Comparison of ENCODE assay signal across 1 cellular context in the genomic region with DNA sequence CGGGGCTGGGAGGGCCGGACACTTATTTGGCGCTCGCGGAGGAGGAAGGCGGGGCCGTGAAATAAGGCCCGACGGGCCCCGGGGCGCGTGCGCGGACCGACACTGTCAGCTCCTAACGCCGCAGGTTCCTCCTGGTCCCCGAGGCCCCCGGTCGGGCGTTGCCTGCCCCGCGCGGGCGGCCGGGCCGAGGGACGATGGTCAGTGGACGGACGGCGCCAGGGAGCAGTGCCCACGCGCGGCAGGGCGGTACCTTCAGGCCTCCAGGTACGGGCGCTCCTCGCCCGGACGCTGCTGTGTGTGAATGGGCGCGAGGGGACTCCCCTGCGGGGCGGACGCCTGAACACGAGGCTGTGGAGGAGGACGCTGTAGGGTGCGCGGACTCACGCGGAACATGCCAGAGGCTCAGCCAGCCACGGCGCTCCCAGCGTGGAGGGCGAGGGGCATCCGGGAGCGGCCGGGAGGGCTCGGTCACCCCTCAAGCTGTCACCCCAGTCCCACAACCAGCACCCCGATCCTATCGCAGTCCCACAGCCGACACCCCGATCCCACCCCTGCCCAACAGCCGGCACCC.
A peak's percentile ranks its signal among the peaks of the same experiment; 100 is the strongest.
TF ChIP-seq lines count a peak whose summit lies in the region.

No MANE protein-coding gene starts in this region.

TF ChIP-seq in HepG2, 621 proteins besides CTCF, POLR2A, EP300 and RAD21 (continued from another document and continues in another):
- TF ChIP-seq, protein P1, sequence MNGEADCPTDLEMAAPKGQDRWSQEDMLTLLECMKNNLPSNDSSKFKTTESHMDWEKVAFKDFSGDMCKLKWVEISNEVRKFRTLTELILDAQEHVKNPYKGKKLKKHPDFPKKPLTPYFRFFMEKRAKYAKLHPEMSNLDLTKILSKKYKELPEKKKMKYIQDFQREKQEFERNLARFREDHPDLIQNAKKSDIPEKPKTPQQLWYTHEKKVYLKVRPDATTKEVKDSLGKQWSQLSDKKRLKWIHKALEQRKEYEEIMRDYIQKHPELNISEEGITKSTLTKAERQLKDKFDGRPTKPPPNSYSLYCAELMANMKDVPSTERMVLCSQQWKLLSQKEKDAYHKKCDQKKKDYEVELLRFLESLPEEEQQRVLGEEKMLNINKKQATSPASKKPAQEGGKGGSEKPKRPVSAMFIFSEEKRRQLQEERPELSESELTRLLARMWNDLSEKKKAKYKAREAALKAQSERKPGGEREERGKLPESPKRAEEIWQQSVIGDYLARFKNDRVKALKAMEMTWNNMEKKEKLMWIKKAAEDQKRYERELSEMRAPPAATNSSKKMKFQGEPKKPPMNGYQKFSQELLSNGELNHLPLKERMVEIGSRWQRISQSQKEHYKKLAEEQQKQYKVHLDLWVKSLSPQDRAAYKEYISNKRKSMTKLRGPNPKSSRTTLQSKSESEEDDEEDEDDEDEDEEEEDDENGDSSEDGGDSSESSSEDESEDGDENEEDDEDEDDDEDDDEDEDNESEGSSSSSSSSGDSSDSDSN (CRISPR knock-in tag; IDR thresholded peaks at IDR 0.05), result peak; percentile 93
- TF ChIP-seq ZNF34 (CRISPR knock-in tag; IDR thresholded peaks at IDR 0.05; ENCODE audit: borderline replicate concordance), result 0 out of 2 replicates have a peak, but pooled peaks have one; percentile 83
- TF ChIP-seq ZKSCAN8 (CRISPR knock-in tag; IDR thresholded peaks at IDR 0.05; ENCODE audit: borderline replicate concordance), result peak; percentile 79
- peak; percentile 62; the same call in 1 of the 2 replicates for TF ChIP-seq SIX1 (CRISPR knock-in tag; IDR thresholded peaks at IDR 0.05; ENCODE audit: borderline replicate concordance)
- TF ChIP-seq TGIF2 (CRISPR knock-in tag; IDR thresholded peaks at IDR 0.05), result peak; percentile 85
- TF ChIP-seq, protein P2, sequence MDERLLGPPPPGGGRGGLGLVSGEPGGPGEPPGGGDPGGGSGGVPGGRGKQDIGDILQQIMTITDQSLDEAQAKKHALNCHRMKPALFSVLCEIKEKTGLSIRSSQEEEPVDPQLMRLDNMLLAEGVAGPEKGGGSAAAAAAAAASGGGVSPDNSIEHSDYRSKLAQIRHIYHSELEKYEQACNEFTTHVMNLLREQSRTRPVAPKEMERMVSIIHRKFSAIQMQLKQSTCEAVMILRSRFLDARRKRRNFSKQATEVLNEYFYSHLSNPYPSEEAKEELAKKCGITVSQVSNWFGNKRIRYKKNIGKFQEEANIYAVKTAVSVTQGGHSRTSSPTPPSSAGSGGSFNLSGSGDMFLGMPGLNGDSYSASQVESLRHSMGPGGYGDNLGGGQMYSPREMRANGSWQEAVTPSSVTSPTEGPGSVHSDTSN (CRISPR knock-in tag; IDR thresholded peaks at IDR 0.05), result no peak
- TF ChIP-seq ZBTB44 (CRISPR knock-in tag; IDR thresholded peaks at IDR 0.05), result peak; percentile 89
- TF ChIP-seq ZBTB38 (CRISPR knock-in tag; IDR thresholded peaks at IDR 0.05), result peak; percentile 95
- no peak for TF ChIP-seq ZNF615 (CRISPR knock-in tag; IDR thresholded peaks at IDR 0.05; ENCODE audit: borderline replicate concordance)
- TF ChIP-seq, protein P3, sequence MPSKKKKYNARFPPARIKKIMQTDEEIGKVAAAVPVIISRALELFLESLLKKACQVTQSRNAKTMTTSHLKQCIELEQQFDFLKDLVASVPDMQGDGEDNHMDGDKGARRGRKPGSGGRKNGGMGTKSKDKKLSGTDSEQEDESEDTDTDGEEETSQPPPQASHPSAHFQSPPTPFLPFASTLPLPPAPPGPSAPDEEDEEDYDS (CRISPR knock-in tag; IDR thresholded peaks at IDR 0.05), result peak; percentile 76
- TF ChIP-seq, protein P4, sequence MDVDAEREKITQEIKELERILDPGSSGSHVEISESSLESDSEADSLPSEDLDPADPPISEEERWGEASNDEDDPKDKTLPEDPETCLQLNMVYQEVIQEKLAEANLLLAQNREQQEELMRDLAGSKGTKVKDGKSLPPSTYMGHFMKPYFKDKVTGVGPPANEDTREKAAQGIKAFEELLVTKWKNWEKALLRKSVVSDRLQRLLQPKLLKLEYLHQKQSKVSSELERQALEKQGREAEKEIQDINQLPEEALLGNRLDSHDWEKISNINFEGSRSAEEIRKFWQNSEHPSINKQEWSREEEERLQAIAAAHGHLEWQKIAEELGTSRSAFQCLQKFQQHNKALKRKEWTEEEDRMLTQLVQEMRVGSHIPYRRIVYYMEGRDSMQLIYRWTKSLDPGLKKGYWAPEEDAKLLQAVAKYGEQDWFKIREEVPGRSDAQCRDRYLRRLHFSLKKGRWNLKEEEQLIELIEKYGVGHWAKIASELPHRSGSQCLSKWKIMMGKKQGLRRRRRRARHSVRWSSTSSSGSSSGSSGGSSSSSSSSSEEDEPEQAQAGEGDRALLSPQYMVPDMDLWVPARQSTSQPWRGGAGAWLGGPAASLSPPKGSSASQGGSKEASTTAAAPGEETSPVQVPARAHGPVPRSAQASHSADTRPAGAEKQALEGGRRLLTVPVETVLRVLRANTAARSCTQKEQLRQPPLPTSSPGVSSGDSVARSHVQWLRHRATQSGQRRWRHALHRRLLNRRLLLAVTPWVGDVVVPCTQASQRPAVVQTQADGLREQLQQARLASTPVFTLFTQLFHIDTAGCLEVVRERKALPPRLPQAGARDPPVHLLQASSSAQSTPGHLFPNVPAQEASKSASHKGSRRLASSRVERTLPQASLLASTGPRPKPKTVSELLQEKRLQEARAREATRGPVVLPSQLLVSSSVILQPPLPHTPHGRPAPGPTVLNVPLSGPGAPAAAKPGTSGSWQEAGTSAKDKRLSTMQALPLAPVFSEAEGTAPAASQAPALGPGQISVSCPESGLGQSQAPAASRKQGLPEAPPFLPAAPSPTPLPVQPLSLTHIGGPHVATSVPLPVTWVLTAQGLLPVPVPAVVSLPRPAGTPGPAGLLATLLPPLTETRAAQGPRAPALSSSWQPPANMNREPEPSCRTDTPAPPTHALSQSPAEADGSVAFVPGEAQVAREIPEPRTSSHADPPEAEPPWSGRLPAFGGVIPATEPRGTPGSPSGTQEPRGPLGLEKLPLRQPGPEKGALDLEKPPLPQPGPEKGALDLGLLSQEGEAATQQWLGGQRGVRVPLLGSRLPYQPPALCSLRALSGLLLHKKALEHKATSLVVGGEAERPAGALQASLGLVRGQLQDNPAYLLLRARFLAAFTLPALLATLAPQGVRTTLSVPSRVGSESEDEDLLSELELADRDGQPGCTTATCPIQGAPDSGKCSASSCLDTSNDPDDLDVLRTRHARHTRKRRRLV (CRISPR knock-in tag; IDR thresholded peaks at IDR 0.05), result no peak
- TF ChIP-seq, protein P5, sequence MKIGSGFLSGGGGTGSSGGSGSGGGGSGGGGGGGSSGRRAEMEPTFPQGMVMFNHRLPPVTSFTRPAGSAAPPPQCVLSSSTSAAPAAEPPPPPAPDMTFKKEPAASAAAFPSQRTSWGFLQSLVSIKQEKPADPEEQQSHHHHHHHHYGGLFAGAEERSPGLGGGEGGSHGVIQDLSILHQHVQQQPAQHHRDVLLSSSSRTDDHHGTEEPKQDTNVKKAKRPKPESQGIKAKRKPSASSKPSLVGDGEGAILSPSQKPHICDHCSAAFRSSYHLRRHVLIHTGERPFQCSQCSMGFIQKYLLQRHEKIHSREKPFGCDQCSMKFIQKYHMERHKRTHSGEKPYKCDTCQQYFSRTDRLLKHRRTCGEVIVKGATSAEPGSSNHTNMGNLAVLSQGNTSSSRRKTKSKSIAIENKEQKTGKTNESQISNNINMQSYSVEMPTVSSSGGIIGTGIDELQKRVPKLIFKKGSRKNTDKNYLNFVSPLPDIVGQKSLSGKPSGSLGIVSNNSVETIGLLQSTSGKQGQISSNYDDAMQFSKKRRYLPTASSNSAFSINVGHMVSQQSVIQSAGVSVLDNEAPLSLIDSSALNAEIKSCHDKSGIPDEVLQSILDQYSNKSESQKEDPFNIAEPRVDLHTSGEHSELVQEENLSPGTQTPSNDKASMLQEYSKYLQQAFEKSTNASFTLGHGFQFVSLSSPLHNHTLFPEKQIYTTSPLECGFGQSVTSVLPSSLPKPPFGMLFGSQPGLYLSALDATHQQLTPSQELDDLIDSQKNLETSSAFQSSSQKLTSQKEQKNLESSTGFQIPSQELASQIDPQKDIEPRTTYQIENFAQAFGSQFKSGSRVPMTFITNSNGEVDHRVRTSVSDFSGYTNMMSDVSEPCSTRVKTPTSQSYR (CRISPR knock-in tag; IDR thresholded peaks at IDR 0.05; ENCODE audit: borderline replicate concordance), result no peak
- no peak; the same call in 1 of the 2 replicates for TF ChIP-seq ZNF224 (CRISPR knock-in tag; IDR thresholded peaks at IDR 0.05)
- peak; percentile 84 for TF ChIP-seq HNF1B (CRISPR knock-in tag; IDR thresholded peaks at IDR 0.05)
- peak; percentile 98 for TF ChIP-seq NFKB2 (CRISPR knock-in tag; IDR thresholded peaks at IDR 0.05; ENCODE audit: borderline replicate concordance)
- TF ChIP-seq WIZ (CRISPR knock-in tag; IDR thresholded peaks at IDR 0.05), result peak; percentile 88; the same call in 1 of the 2 replicates
- TF ChIP-seq, protein P6, sequence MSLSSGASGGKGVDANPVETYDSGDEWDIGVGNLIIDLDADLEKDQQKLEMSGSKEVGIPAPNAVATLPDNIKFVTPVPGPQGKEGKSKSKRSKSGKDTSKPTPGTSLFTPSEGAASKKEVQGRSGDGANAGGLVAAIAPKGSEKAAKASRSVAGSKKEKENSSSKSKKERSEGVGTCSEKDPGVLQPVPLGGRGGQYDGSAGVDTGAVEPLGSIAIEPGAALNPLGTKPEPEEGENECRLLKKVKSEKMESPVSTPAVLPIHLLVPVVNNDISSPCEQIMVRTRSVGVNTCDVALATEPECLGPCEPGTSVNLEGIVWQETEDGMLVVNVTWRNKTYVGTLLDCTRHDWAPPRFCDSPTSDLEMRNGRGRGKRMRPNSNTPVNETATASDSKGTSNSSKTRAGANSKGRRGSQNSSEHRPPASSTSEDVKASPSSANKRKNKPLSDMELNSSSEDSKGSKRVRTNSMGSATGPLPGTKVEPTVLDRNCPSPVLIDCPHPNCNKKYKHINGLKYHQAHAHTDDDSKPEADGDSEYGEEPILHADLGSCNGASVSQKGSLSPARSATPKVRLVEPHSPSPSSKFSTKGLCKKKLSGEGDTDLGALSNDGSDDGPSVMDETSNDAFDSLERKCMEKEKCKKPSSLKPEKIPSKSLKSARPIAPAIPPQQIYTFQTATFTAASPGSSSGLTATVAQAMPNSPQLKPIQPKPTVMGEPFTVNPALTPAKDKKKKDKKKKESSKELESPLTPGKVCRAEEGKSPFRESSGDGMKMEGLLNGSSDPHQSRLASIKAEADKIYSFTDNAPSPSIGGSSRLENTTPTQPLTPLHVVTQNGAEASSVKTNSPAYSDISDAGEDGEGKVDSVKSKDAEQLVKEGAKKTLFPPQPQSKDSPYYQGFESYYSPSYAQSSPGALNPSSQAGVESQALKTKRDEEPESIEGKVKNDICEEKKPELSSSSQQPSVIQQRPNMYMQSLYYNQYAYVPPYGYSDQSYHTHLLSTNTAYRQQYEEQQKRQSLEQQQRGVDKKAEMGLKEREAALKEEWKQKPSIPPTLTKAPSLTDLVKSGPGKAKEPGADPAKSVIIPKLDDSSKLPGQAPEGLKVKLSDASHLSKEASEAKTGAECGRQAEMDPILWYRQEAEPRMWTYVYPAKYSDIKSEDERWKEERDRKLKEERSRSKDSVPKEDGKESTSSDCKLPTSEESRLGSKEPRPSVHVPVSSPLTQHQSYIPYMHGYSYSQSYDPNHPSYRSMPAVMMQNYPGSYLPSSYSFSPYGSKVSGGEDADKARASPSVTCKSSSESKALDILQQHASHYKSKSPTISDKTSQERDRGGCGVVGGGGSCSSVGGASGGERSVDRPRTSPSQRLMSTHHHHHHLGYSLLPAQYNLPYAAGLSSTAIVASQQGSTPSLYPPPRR (CRISPR knock-in tag; IDR thresholded peaks at IDR 0.05; ENCODE audit: borderline replicate concordance), result peak; percentile 82
- TF ChIP-seq ZNF558 (CRISPR knock-in tag; IDR thresholded peaks at IDR 0.05; ENCODE audit: borderline replicate concordance), result peak; percentile 84; the same call in 1 of the 2 replicates
- 0 out of 2 replicates have a peak, but pooled peaks have one; percentile 17 for TF ChIP-seq HMG20A (CRISPR knock-in tag; IDR thresholded peaks at IDR 0.05; ENCODE audit: borderline replicate concordance)
- TF ChIP-seq, protein P7, sequence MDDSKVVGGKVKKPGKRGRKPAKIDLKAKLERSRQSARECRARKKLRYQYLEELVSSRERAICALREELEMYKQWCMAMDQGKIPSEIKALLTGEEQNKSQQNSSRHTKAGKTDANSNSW (CRISPR knock-in tag; IDR thresholded peaks at IDR 0.05; ENCODE audit: borderline replicate concordance), result 0 out of 2 replicates have a peak, but pooled peaks have one; percentile 60
- no peak for TF ChIP-seq ZNF75D (CRISPR knock-in tag; IDR thresholded peaks at IDR 0.05; ENCODE audit: borderline replicate concordance)
- TF ChIP-seq NBN (conservative IDR thresholded peaks at IDR 0.05), result no peak
- peak; percentile 52; the same call in 1 of the 2 replicates for TF ChIP-seq SNAI1 (CRISPR knock-in tag; IDR thresholded peaks at IDR 0.05; ENCODE audit: borderline replicate concordance)
- TF ChIP-seq NR2F1 (CRISPR knock-in tag; IDR thresholded peaks at IDR 0.05), result no peak
- no peak; the same call in 1 of the 2 replicates for TF ChIP-seq THAP7 (CRISPR knock-in tag; IDR thresholded peaks at IDR 0.05)
- peak; percentile 93 for TF ChIP-seq RFXAP (CRISPR knock-in tag; IDR thresholded peaks at IDR 0.05; ENCODE audit: borderline replicate concordance)
- TF ChIP-seq REPIN1 (CRISPR knock-in tag; IDR thresholded peaks at IDR 0.05; ENCODE audit: borderline replicate concordance, low read depth), result peak; percentile 88
- peak; percentile 92 for TF ChIP-seq SALL1 (CRISPR knock-in tag; IDR thresholded peaks at IDR 0.05)
